ENCODE assay signal across 1 cellular context in genomic region chr13:73058741-73059459, GRCh38.
TF ChIP-seq lines count a peak whose summit lies in the region.

Gene KLF5 (plus strand): TSS chr13:73059005. CDS start chr13:73059328, 323 bp downstream.

TF ChIP-seq in HepG2, 621 proteins besides CTCF, POLR2A, EP300 and RAD21 (continued from another document and continues in another):
- TF ChIP-seq THAP9 (CRISPR knock-in tag; IDR thresholded peaks at IDR 0.05; ENCODE audit: borderline replicate concordance): peak; percentile 65; the same call in 1 of the 2 replicates
- TF ChIP-seq NR0B2 (CRISPR knock-in tag; IDR thresholded peaks at IDR 0.05): 0 out of 2 replicates have a peak, but pooled peaks have one; percentile 36
- TF ChIP-seq ARID2 (CRISPR knock-in tag; IDR thresholded peaks at IDR 0.05; ENCODE audit: borderline replicate concordance): 0 out of 2 replicates have a peak, but pooled peaks have one; percentile 78
- peak; percentile 46; the same call in 1 of the 2 replicates for TF ChIP-seq ZNF335 (CRISPR knock-in tag; IDR thresholded peaks at IDR 0.05)
- no peak for TF ChIP-seq TCF12 (IDR thresholded peaks at IDR 0.05)
- TF ChIP-seq TCF12 (CRISPR knock-in tag; IDR thresholded peaks at IDR 0.05): no peak
- TF ChIP-seq ZSCAN21 (CRISPR knock-in tag; IDR thresholded peaks at IDR 0.05; ENCODE audit: borderline replicate concordance): peak; percentile 20; the same call in 1 of the 2 replicates
- TF ChIP-seq AFF4 (CRISPR knock-in tag; IDR thresholded peaks at IDR 0.05): no peak
- 0 out of 2 replicates have a peak, but pooled peaks have one; percentile 17 for TF ChIP-seq ZNF772 (CRISPR knock-in tag; IDR thresholded peaks at IDR 0.05)
- no peak for TF ChIP-seq SNRNP70 (IDR thresholded peaks at IDR 0.05; ENCODE audit: low read depth, low read length)
- TF ChIP-seq ZNF441 (CRISPR knock-in tag; IDR thresholded peaks at IDR 0.05; ENCODE audit: borderline replicate concordance): peak; percentile 58; the same call in 1 of the 2 replicates
- peak; percentile 46; the same call in 1 of the 2 replicates for TF ChIP-seq POLR2AphosphoS5 (IDR thresholded peaks at IDR 0.05; ENCODE audit: low read depth, low read length)
- TF ChIP-seq RFXANK (CRISPR knock-in tag; IDR thresholded peaks at IDR 0.05): peak; percentile 58; the same call in 1 of the 2 replicates
- no peak for TF ChIP-seq ZNF556 (CRISPR knock-in tag; IDR thresholded peaks at IDR 0.05; ENCODE audit: borderline replicate concordance)
- no peak for TF ChIP-seq NPAS2 (CRISPR knock-in tag; IDR thresholded peaks at IDR 0.05; ENCODE audit: borderline replicate concordance)
- no peak for TF ChIP-seq KLF9 (CRISPR knock-in tag; IDR thresholded peaks at IDR 0.05; ENCODE audit: low read depth)
- TF ChIP-seq RFX1 (IDR thresholded peaks at IDR 0.05): no peak
- TF ChIP-seq HMG20B (CRISPR knock-in tag; conservative IDR thresholded peaks at IDR 0.05): 0 out of 2 replicates have a peak, but pooled peaks have one; percentile 32
- TF ChIP-seq GATAD1 (CRISPR knock-in tag; IDR thresholded peaks at IDR 0.05): no peak
- no peak for TF ChIP-seq ZNF484 (CRISPR knock-in tag; IDR thresholded peaks at IDR 0.05; ENCODE audit: borderline replicate concordance, low read depth)
- 0 out of 2 replicates have a peak, but pooled peaks have one; percentile 22 for TF ChIP-seq ZNF431 (CRISPR knock-in tag; IDR thresholded peaks at IDR 0.05; ENCODE audit: borderline replicate concordance, low read depth)
- TF ChIP-seq CREBL2 (CRISPR knock-in tag; IDR thresholded peaks at IDR 0.05; ENCODE audit: borderline replicate concordance): no peak
- TF ChIP-seq STAG1 (CRISPR knock-in tag; IDR thresholded peaks at IDR 0.05): peak; percentile 4
- TF ChIP-seq PHF20 (CRISPR knock-in tag; IDR thresholded peaks at IDR 0.05): peak; percentile 52; the same call in 1 of the 2 replicates
- no peak; the same call in 1 of the 2 replicates for TF ChIP-seq GLI4 (CRISPR knock-in tag; IDR thresholded peaks at IDR 0.05; ENCODE audit: borderline replicate concordance)
- TF ChIP-seq PBX2 (CRISPR knock-in tag; IDR thresholded peaks at IDR 0.05): peak; percentile 92
- TF ChIP-seq NFATC3 (CRISPR knock-in tag; IDR thresholded peaks at IDR 0.05): no peak
- no peak for TF ChIP-seq ZBTB21 (CRISPR knock-in tag; IDR thresholded peaks at IDR 0.05)
- no peak for TF ChIP-seq PRDM4 (CRISPR knock-in tag; IDR thresholded peaks at IDR 0.05; ENCODE audit: borderline replicate concordance)
- TF ChIP-seq TBX2 (CRISPR knock-in tag; IDR thresholded peaks at IDR 0.05; ENCODE audit: borderline replicate concordance): peak; percentile 51; the same call in 1 of the 2 replicates
- TF ChIP-seq PHF21A (CRISPR knock-in tag; IDR thresholded peaks at IDR 0.05): peak; percentile 56; the same call in 1 of the 2 replicates
- peak; percentile 32; the same call in 1 of the 2 replicates for TF ChIP-seq GATAD2A (CRISPR knock-in tag; IDR thresholded peaks at IDR 0.05)
- 0 out of 2 replicates have a peak, but pooled peaks have one; percentile 72 for TF ChIP-seq ZSCAN12 (CRISPR knock-in tag; IDR thresholded peaks at IDR 0.05)
- no peak for TF ChIP-seq TBL1XR1 (IDR thresholded peaks at IDR 0.05; ENCODE audit: borderline replicate concordance, low read length, partially characterized antibody)
- no peak for TF ChIP-seq TEAD2 (CRISPR knock-in tag; IDR thresholded peaks at IDR 0.05)
- peak; percentile 84 for TF ChIP-seq ERF (CRISPR knock-in tag; IDR thresholded peaks at IDR 0.05)
- no peak for TF ChIP-seq ZNF343 (CRISPR knock-in tag; IDR thresholded peaks at IDR 0.05)
- TF ChIP-seq SMARCE1 (IDR thresholded peaks at IDR 0.05; ENCODE audit: borderline replicate concordance): no peak
- 0 out of 2 replicates have a peak, but pooled peaks have one; percentile 46 for TF ChIP-seq ZNF274 (CRISPR knock-in tag; IDR thresholded peaks at IDR 0.05)
- 0 out of 2 replicates have a peak, but pooled peaks have one; percentile 68 for TF ChIP-seq KLF12 (CRISPR knock-in tag; IDR thresholded peaks at IDR 0.05; ENCODE audit: borderline replicate concordance)
- TF ChIP-seq ZNF782 (CRISPR knock-in tag; IDR thresholded peaks at IDR 0.05; ENCODE audit: borderline replicate concordance): no peak
- TF ChIP-seq TP53 (CRISPR knock-in tag; conservative IDR thresholded peaks at IDR 0.05): 0 out of 2 replicates have a peak, but pooled peaks have one; percentile 19
- 0 out of 2 replicates have a peak, but pooled peaks have one; percentile 26 for TF ChIP-seq NFKBIZ (CRISPR knock-in tag; IDR thresholded peaks at IDR 0.05)
- TF ChIP-seq NFYB (CRISPR knock-in tag; IDR thresholded peaks at IDR 0.05): peak; percentile 97
- TF ChIP-seq MAX (IDR thresholded peaks at IDR 0.05): peak; percentile 92
- TF ChIP-seq NCOA5 (CRISPR knock-in tag; IDR thresholded peaks at IDR 0.05): no peak
- TF ChIP-seq REPIN1 (CRISPR knock-in tag; IDR thresholded peaks at IDR 0.05; ENCODE audit: borderline replicate concordance, low read depth): peak; percentile 31; the same call in 1 of the 2 replicates
- TF ChIP-seq ZNF234 (CRISPR knock-in tag; conservative IDR thresholded peaks at IDR 0.05): peak; percentile 56; the same call in 1 of the 2 replicates
- no peak for TF ChIP-seq CCAR2 (optimal IDR thresholded peaks at IDR 0.05; ENCODE audit: low read depth, low read length)
- peak; percentile 67; the same call in 1 of the 2 replicates for TF ChIP-seq STAT6 (CRISPR knock-in tag; IDR thresholded peaks at IDR 0.05; ENCODE audit: borderline replicate concordance)
- peak; percentile 74 for TF ChIP-seq CHD2 (IDR thresholded peaks at IDR 0.05; ENCODE audit: low read depth, low read length)
- TF ChIP-seq ZNF597 (CRISPR knock-in tag; IDR thresholded peaks at IDR 0.05): no peak
- TF ChIP-seq PRPF4 (IDR thresholded peaks at IDR 0.05; ENCODE audit: low read depth, low read length, poor library complexity, severe bottlenecking): no peak
